Comparison of ENCODE assay signal across 30 cellular contexts in genomic region chr2:115083711-115084110, GRCh38.
"Had no signal": no experiment of that assay in that cellular context is flagged by ENCODE, and none has a peak within 500 bp of the region (broad histone marks: within the 10 kb centered on the region; RNA-seq: fewer than 3 reads in every experiment).

No MANE protein-coding gene starts in this region.

- H3K36me3 ChIP-seq: adrenal gland, ascending aorta, brain microvascular endothelial cell, breast epithelium, cardiac muscle cell had no signal

- H3K4me1 ChIP-seq: adrenal gland, ascending aorta, body of pancreas, breast epithelium had no signal

- H3K27ac ChIP-seq: adrenal gland, ascending aorta, body of pancreas, brain microvascular endothelial cell, breast epithelium, cardiac muscle cell had no signal

- H3K9me3 ChIP-seq: adrenal gland, ascending aorta, body of pancreas, breast epithelium had no signal

- ATAC-seq: activated naive CD4-positive, alpha-beta T cell treated with anti-CD3 and anti-CD28 coated beads, Interleukin-2, amount 50 U/mL, for 72 hours; activated naive CD8-positive, alpha-beta T cell treated with anti-CD3 and anti-CD28 coated beads, Interleukin-2, amount 50 U/mL, for 24 hours; activated T-cell treated with anti-CD3 and anti-CD28 coated beads, Interleukin-2, amount 50 U/mL, for 4 hours; activated T-cell treated with anti-CD3 and anti-CD28 coated beads, Interleukin-2, amount 50 U/mL, for 72 hours; activated T-helper 17 cell treated with anti-CD3 and anti-CD28 coated beads, Interleukin-2, amount 50 U/mL, for 72 hours; body of pancreas had no signal

- H3K4me3 ChIP-seq: adrenal gland, ascending aorta, body of pancreas, breast epithelium, cardiac muscle cell had no signal

- H3K27me3 ChIP-seq: adrenal gland, ascending aorta, body of pancreas, brain microvascular endothelial cell, breast epithelium, cardiac muscle cell had no signal

- DNase-seq: activated effector memory CD4-positive, alpha-beta T cell treated with anti-CD3 and anti-CD28 coated beads, Interleukin-2, amount 50 U/mL, for 16 hours; activated effector memory CD4-positive, alpha-beta T cell treated with Interleukin-2 at 50 U/mL for 16 hours; activated gamma-delta T cell; activated gamma-delta T cell treated with Interleukin-2 at 50 U/mL for 16 hours; activated naive CD4-positive, alpha-beta T cell; activated naive CD4-positive, alpha-beta T cell treated with anti-CD3 and anti-CD28 coated beads for 36 hours; activated naive CD4-positive, alpha-beta T cell treated with anti-CD3 and anti-CD28 coated beads, Interleukin-2, amount 10 ng/mL, durations not matched to agents 7 days and 5 days; activated naive CD4-positive, alpha-beta T cell treated with anti-CD3 and anti-CD28 coated beads, Interleukin-2, amount 50 U/mL, for 16 hours; activated naive CD4-positive, alpha-beta T cell treated with Interleukin-2 at 50 U/mL for 16 hours; activated naive CD8-positive, alpha-beta T cell treated with anti-CD3 and anti-CD28 coated beads for 36 hours; activated naive CD8-positive, alpha-beta T cell treated with anti-CD3 and anti-CD28 coated beads, Interleukin-2, amount 10 ng/mL, durations not matched to agents 7 days and 5 days; activated naive CD8-positive, alpha-beta T cell treated with anti-CD3 and anti-CD28 coated beads, Interleukin-2, amount 50 U/mL, for 24 hours; activated T-cell treated with anti-CD3 and anti-CD28 coated beads, Interleukin-2, amount 50 U/mL, for 24 hours; activated T-cell treated with anti-CD3 and anti-CD28 coated beads, Interleukin-2, amount 50 U/mL, for 4 hours; activated T-cell treated with anti-CD3 and anti-CD28 coated beads, Interleukin-2, amount 50 U/mL, for 48 hours; activated T-cell treated with anti-CD3 and anti-CD28 coated beads, Interleukin-2, amount 50 U/mL, for 72 hours; adrenal gland; amniotic stem cell; aorta; body of pancreas; brain microvascular endothelial cell; central memory CD4-positive, alpha-beta T cell; cerebellar nuclear complex had no signal

- FAIRE-seq: astrocyte, bronchial epithelial cell had no signal
